In the genomic region with DNA sequence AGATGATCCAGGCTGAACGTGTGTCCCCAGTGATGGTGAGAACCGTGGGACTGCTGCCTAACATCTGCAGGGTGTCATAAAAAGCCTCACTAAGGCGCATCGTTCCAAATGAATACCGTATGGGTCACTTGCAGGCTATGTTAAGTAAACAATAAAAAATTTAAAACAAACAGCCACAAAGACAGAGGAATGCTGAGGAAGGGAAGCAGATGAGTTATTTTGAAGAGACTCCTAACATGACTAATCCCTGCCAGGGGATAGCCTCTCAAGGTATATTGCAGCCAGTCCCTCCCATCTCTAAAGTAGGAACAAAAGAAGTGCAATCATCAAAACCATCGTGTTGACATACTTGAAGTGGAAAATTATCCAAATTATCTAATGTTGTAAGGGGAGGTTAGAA, we compare ENCODE assay signal across 18 cellular contexts.
A peak's percentile ranks its signal among the peaks of the same experiment; 100 is the strongest.
DNase-seq lines count a peak whose midpoint lies in the region; ATAC-seq, FAIRE-seq and TF ChIP-seq lines count a peak whose summit lies in the region.
"Had no signal": no experiment of that assay in that cellular context is flagged by ENCODE, and none has a peak within 500 bp of the region (broad histone marks: within the 10 kb centered on the region; RNA-seq: fewer than 3 reads in every experiment).

No MANE protein-coding gene starts in this region.

- peak; percentile 16 to 34 for DNase-seq in A549 (ENCODE audit: low read depth in 1 of 2, low spot score in 1 of 2)
- peak; percentile 38 for DNase-seq in LHCN-M2 (ENCODE audit: low read depth)
- peak; percentile 19 for DNase-seq in SW480 (ENCODE audit: low spot score)
- DNase-seq in left kidney (ENCODE audit: low read depth, low spot score) = peak; percentile 73
- DNase-seq in GM10248 (ENCODE audit: extremely low spot score) = no peak
- DNase-seq in NCI-H1092 (lab: John Stamatoyannopoulos, UW) = no peak
- DNase-seq: activated CD8-positive, alpha-beta T cell treated with anti-CD3 and anti-CD28 coated beads, Interleukin-2, amount 10 ng/mL, durations not matched to agents 7 days and 5 days; activated naive CD4-positive, alpha-beta T cell treated with anti-CD3 and anti-CD28 coated beads for 36 hours; activated T-cell treated with anti-CD3 and anti-CD28 coated beads, Interleukin-2, amount 50 U/mL, for 1 hour; aorta; Calu3; NCI-H187; NCI-H446; substantia nigra had no signal

- ATAC-seq in A549 = peak; percentile 39 to 60; a peak in 3 of 6 replicates
- no peak for ATAC-seq in HG03460 (IDR thresholded peaks at IDR 0.05; ENCODE audit: unreplicated experiment)
- ATAC-seq in HG02763 (IDR thresholded peaks at IDR 0.05; ENCODE audit: unreplicated experiment) = no peak
- ATAC-seq: activated CD8-positive, alpha-beta T cell treated with anti-CD3 and anti-CD28 coated beads, Interleukin-2, amount 10 ng/mL, durations not matched to agents 7 days and 5 days; esophagus mucosa had no signal

- peaks cover 7% of the 10 kb centered on the region; the same call in 2 of the 3 replicates for H3K4me1 ChIP-seq in A549
- H3K4me1 ChIP-seq: HAP-1 had no signal

- H3K27ac ChIP-seq in A549 = no peak overlapping the region

- under 1% methylated on average over 6 of the region's 6 CpGs for WGBS in A549 (ENCODE audit: missing lambda C conversion rate)

- no peak for FAIRE-seq in A549 (lab: Jason Lieb, UNC)

- no peak for TF ChIP-seq RAD21 in A549 (conservative IDR thresholded peaks at IDR 0.05 in 1 of 2, IDR thresholded peaks at IDR 0.05 in 1 of 2)

- no peak for TF ChIP-seq POLR2A in A549 (IDR thresholded peaks at IDR 0.05; ENCODE audit: low read length)

- POLR2A ChIA-PET in A549 (lab: Yijun Ruan, JAX) = no interaction called here
- POLR2A ChIA-PET in GM10248 (lab: Yijun Ruan, JAX) = no interaction called here

- H3K9me3 ChIP-seq in A549 = no peaks in the 10 kb centered on the region
- H3K9me3 ChIP-seq: HAP-1 had no signal

- no peak for TF ChIP-seq EP300 in A549 (IDR thresholded peaks at IDR 0.05)

- no peak overlapping the region for H3K4me3 ChIP-seq in A549
- H3K4me3 ChIP-seq: HAP-1 had no signal

- peak overlapping the region; percentile 46 for H3K4me2 ChIP-seq in A549

- CTCF ChIA-PET in A549 (lab: Yijun Ruan, JAX) (no interaction called here), GM10248 (lab: Yijun Ruan, JAX) (interaction anchor here (1.4 to 1.5 kb wide), 2 partner anchors 13 to 29 kb away, joined by 4 to 5 read pairs; no protein-coding TSS in a partner anchor)

- no peak for TF ChIP-seq CTCF in A549 (IDR thresholded peaks at IDR 0.05)
- TF ChIP-seq CTCF in GM10248 (IDR thresholded peaks at IDR 0.05; ENCODE audit: control extremely low read depth, extremely low read depth, low read depth, missing control alignments) = no peak

TF ChIP-seq in A549, 52 proteins besides CTCF, POLR2A, EP300 and RAD21:
- TF ChIP-seq E2F6 (IDR thresholded peaks at IDR 0.05; ENCODE audit: borderline replicate concordance, low read depth) (no peak), KDM1A (IDR thresholded peaks at IDR 0.05; ENCODE audit: low read depth) (no peak), FOXS1 (CRISPR knock-in tag; IDR thresholded peaks at IDR 0.05) (no peak), RARB (CRISPR knock-in tag; IDR thresholded peaks at IDR 0.05) (no peak), SREBF2 (IDR thresholded peaks at IDR 0.05) (no peak), ATOH8 (CRISPR knock-in tag; IDR thresholded peaks at IDR 0.05; ENCODE audit: low read depth) (no peak), RFX5 (IDR thresholded peaks at IDR 0.05) (no peak), ESRRA (IDR thresholded peaks at IDR 0.05; ENCODE audit: borderline replicate concordance, low read length) (no peak), ZNF302 (CRISPR knock-in tag; IDR thresholded peaks at IDR 0.05) (no peak), BHLHE40 (IDR thresholded peaks at IDR 0.05; ENCODE audit: low read depth, low read length) (no peak), MAZ (IDR thresholded peaks at IDR 0.05; ENCODE audit: borderline replicate concordance, low read depth, low read length) (no peak), CEBPB (IDR thresholded peaks at IDR 0.05) (no peak), SMC3 (IDR thresholded peaks at IDR 0.05) (no peak), FOSB (CRISPR knock-in tag; IDR thresholded peaks at IDR 0.05) (no peak), HOXA7 (CRISPR knock-in tag; IDR thresholded peaks at IDR 0.05) (no peak), PHF8 (IDR thresholded peaks at IDR 0.05; ENCODE audit: borderline replicate concordance, low read depth) (no peak), JUN (IDR thresholded peaks at IDR 0.05) (no peak)
- TF ChIP-seq, protein P1, sequence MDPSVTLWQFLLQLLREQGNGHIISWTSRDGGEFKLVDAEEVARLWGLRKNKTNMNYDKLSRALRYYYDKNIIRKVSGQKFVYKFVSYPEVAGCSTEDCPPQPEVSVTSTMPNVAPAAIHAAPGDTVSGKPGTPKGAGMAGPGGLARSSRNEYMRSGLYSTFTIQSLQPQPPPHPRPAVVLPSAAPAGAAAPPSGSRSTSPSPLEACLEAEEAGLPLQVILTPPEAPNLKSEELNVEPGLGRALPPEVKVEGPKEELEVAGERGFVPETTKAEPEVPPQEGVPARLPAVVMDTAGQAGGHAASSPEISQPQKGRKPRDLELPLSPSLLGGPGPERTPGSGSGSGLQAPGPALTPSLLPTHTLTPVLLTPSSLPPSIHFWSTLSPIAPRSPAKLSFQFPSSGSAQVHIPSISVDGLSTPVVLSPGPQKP (IDR thresholded peaks at IDR 0.05; ENCODE audit: low read depth, low read length) = no peak
TF ChIP-seq in A549: peak in this region for 0.

Comparison
In these comparisons a context has a peak if more than half of its experiments do, and no peak if none do; other contexts are left out.
1. ATAC-seq: peak in A549 (2 of 2); none in HG03460 (single experiment) and HG02763 (single experiment).
2. DNase-seq: peak in A549 (2 of 2), LHCN-M2 (single experiment), SW480 (single experiment) and left kidney (single experiment); none in GM10248 (single experiment) and NCI-H1092 (single experiment).